Comparison of ENCODE assay signal across 1 cellular context in genomic region chr20:50654899-50655298, GRCh38.
TF ChIP-seq lines count a peak whose summit lies in the region.

No MANE protein-coding gene starts in this region.

TF ChIP-seq in IMR-90, 13 proteins besides CTCF, POLR2A, EP300 and RAD21 (continued from another document):
- TF ChIP-seq SMC3 (IDR thresholded peaks at IDR 0.05; ENCODE audit: low read depth, low read length) = no peak
- TF ChIP-seq BHLHE40 (IDR thresholded peaks at IDR 0.05; ENCODE audit: low read depth, low read length) = no peak
- no peak for TF ChIP-seq CEBPB (IDR thresholded peaks at IDR 0.05; ENCODE audit: low read depth, low read length)
- no peak for TF ChIP-seq RFX5 (IDR thresholded peaks at IDR 0.05; ENCODE audit: low read depth, low read length)
- TF ChIP-seq NFE2L2 (IDR thresholded peaks at IDR 0.05; ENCODE audit: low read depth, low read length) = no peak
- TF ChIP-seq RCOR1 (IDR thresholded peaks at IDR 0.05; ENCODE audit: insufficient replicate concordance, low read length) = no peak
- no peak for TF ChIP-seq MAFK (IDR thresholded peaks at IDR 0.05; ENCODE audit: low read depth, low read length)
- TF ChIP-seq MAZ (IDR thresholded peaks at IDR 0.05; ENCODE audit: borderline replicate concordance, low read depth, low read length) = no peak
- TF ChIP-seq FOS (IDR thresholded peaks at IDR 0.05; ENCODE audit: low read depth, low read length) = no peak
TF ChIP-seq in IMR-90: peak in this region for 0.
